Comparison of ENCODE assay signal across 35 cellular contexts in the genomic region with DNA sequence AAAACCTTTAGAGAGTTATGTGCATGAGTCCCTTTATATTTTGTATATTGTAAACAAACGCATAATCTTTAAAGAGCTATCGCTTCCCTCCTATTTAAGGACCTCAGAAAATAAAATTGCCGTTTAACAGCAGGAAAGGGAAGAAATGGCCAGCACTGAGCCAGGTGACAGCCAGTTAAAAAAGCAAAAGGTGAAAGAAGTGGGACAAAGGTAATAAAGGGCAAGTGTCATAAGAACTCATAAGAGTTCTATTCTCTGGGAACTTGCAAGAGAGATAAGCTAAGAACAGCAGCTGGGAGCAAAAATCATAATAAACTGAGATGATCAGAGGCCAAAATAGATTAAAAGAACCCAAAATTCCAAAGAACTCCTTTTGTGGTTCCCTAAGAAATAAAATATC.
"Had no signal": no experiment of that assay in that cellular context is flagged by ENCODE, and none has a peak within 500 bp of the region (broad histone marks: within the 10 kb centered on the region; RNA-seq: fewer than 3 reads in every experiment).

No MANE protein-coding gene starts in this region.

- H3K36me3 ChIP-seq: adrenal gland, brain microvascular endothelial cell, breast epithelium had no signal

- H3K27me3 ChIP-seq: adrenal gland, body of pancreas, brain microvascular endothelial cell had no signal

- H3K9me3 ChIP-seq: adrenal gland, body of pancreas, breast epithelium had no signal

- H3K4me3 ChIP-seq: adrenal gland, body of pancreas, breast epithelium had no signal

- FAIRE-seq: astrocyte, TTC549 had no signal

- DNase-seq: activated B cell treated with CpG ODN at 0.5 μM for 24 hours; activated CD4-positive, alpha-beta memory T cell treated with anti-CD3 and anti-CD28 coated beads for 36 hours; activated CD4-positive, alpha-beta T cell treated with anti-CD3 and anti-CD28 coated beads for 4 hours; activated CD4-positive, alpha-beta T cell treated with anti-CD3 and anti-CD28 coated beads, Interleukin-2, amount 10 ng/mL, durations not matched to agents 24 days and 14 days; activated CD4-positive, alpha-beta T cell treated with anti-CD3 and anti-CD28 coated beads, Interleukin-2, amount 50 U/mL, for 1 hour; activated CD4-positive, alpha-beta T cell treated with anti-CD3 and anti-CD28 coated beads, Interleukin-2, amount 50 U/mL, for 4 hours; activated CD4-positive, CD25-positive, alpha-beta regulatory T cell treated with anti-CD3 and anti-CD28 coated beads, Interleukin-2, amount 50 U/mL, for 72 hours; activated CD8-positive, alpha-beta memory T cell treated with anti-CD3 and anti-CD28 coated beads, Interleukin-2, amount 50 U/mL, for 4 hours; activated CD8-positive, alpha-beta T cell treated with anti-CD3 and anti-CD28 coated beads for 36 hours; activated effector memory CD4-positive, alpha-beta T cell treated with anti-CD3 and anti-CD28 coated beads, Interleukin-2, amount 50 U/mL, for 16 hours; activated gamma-delta T cell treated with Interleukin-2 at 50 U/mL for 16 hours; activated naive CD4-positive, alpha-beta T cell; activated naive CD4-positive, alpha-beta T cell treated with anti-CD3 and anti-CD28 coated beads for 36 hours; activated naive CD4-positive, alpha-beta T cell treated with anti-CD3 and anti-CD28 coated beads, Interleukin-2, amount 50 U/mL, for 16 hours; activated naive CD8-positive, alpha-beta T cell treated with anti-CD3 and anti-CD28 coated beads for 36 hours; activated T-cell treated with anti-CD3 and anti-CD28 coated beads for 4 hours; activated T-cell treated with anti-CD3 and anti-CD28 coated beads, Interleukin-2, amount 50 U/mL, for 1 hour; activated T-cell treated with anti-CD3 and anti-CD28 coated beads, Interleukin-2, amount 50 U/mL, for 4 hours; activated T-cell treated with anti-CD3 and anti-CD28 coated beads, Interleukin-2, amount 50 U/mL, for 72 hours; adrenal gland; amniotic stem cell; aorta; body of pancreas; brain microvascular endothelial cell; central memory CD4-positive, alpha-beta T cell; SW 1271; T-helper 1 cell; T-helper 2 cell; T-helper 9 cell had no signal

- ATAC-seq: activated CD8-positive, alpha-beta T cell treated with anti-CD3 and anti-CD28 coated beads for 36 hours; activated naive CD4-positive, alpha-beta T cell treated with anti-CD3 and anti-CD28 coated beads, Interleukin-2, amount 50 U/mL, for 72 hours; activated T-cell treated with anti-CD3 and anti-CD28 coated beads, Interleukin-2, amount 50 U/mL, for 4 hours; activated T-cell treated with anti-CD3 and anti-CD28 coated beads, Interleukin-2, amount 50 U/mL, for 72 hours; activated T-helper 17 cell treated with anti-CD3 and anti-CD28 coated beads, Interleukin-2, amount 50 U/mL, for 72 hours; body of pancreas had no signal

- H3K4me1 ChIP-seq: adrenal gland, body of pancreas, breast epithelium had no signal

- H3K27ac ChIP-seq: adrenal gland, body of pancreas, brain microvascular endothelial cell, breast epithelium, VCaP had no signal
